Comparison of ENCODE assay signal across 8 cellular contexts in the genomic region with DNA sequence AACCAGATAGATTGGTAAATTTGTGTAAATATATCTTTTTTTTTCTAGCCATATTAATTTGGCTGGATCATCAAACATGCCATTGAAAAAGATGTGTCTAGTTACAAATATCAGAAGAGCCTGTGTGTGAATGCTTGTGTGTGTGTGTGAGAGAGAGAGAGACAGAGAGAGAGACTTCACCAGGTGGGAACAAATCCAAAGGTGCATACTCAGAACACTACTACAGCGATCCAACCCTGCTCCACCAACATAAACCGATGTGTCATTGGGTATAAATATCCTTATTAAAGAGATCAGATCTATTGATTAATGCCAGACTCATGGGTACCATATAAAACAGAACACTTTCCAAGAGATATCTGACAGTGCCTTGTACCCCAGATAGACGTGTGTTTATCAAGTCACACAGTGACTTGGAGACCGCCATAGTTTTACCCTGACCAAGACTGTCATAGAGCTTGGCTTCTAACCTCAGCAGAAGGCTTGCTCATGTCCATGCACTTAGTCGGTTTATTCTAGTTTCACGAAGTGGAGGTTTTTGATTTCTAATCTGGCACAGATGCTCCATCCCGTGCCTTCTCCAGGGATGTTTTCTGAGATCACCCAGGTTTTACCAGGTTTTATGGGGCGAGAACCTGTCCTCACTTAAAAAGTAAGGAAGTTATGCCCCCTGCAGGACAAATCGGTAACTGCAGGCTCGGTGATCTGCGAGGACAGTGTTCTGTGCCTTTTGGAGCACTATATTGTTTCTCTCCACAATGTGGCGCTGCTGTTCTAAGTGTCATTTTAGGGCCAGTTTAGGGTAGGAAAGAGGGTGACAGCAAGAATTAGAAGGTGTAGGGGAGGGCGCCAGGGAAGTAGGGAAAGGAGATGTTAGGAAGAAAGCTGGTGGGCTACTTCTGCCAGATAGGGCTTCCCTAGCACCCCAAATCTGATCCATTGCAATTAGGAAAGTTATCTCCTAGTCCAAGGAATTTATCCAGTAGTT. TPM values are rescaled to one million over a fixed set of nuclear protein-coding genes. Genes with fewer than 3 reads are reported as not detected.
DNase-seq lines count a peak whose midpoint lies in the region; ATAC-seq and TF ChIP-seq lines count a peak whose summit lies in the region.

No MANE protein-coding gene starts in this region.

- H3K4me1 Mint-ChIP-seq in CD14-positive monocyte: no peaks in the 10 kb centered on the region
- no peaks in the 10 kb centered on the region for H3K4me1 Mint-ChIP-seq in endothelial cell (ENCODE audit: unreplicated experiment)

- H3K9me3 ChIP-seq in NT2/D1 (ENCODE audit: insufficient read depth, low read length): no peaks in the 10 kb centered on the region

- H3K27ac Mint-ChIP-seq in CD14-positive monocyte (no peak overlapping the region), endothelial cell (ENCODE audit: unreplicated experiment) (peak overlapping the region; percentile 48)

- DNase-seq in CD14-positive monocyte (ENCODE audit: low spot score) (peak; percentile 85), NT2/D1 (ENCODE audit: low read depth, low spot score) (peak; percentile 82), endothelial cell (ENCODE audit: low spot score) (peak; percentile 96), midbrain (lab: John Stamatoyannopoulos, UW) (peak; percentile 96)
- peak; percentile 84 to 96 for DNase-seq in activated CD8-positive, alpha-beta memory T cell treated with anti-CD3 and anti-CD28 coated beads for 4 hours (ENCODE audit: low read depth in 2 of 2)
- peak; percentile 92 for DNase-seq in stimulated activated CD8-positive, alpha-beta memory T cell treated with anti-CD3 and anti-CD28 coated beads, Interleukin-4, amount 100 ng/mL, for 24 hours (ENCODE audit: low read depth)

- TF ChIP-seq CTCF in CD14-positive monocyte (IDR thresholded peaks at IDR 0.05) (peak; percentile 98), endothelial cell (IDR thresholded peaks at IDR 0.05; ENCODE audit: unreplicated experiment) (peak; percentile 100)

- no peaks in the 10 kb centered on the region for H3K36me3 Mint-ChIP-seq in CD14-positive monocyte
- no peaks in the 10 kb centered on the region for H3K36me3 Mint-ChIP-seq in endothelial cell (ENCODE audit: low read depth, unreplicated experiment)

- intact Hi-C loops in CD14-positive monocyte (cut with micrococcal nuclease): loop anchor here (1.0 to 10.0 kb wide), 3 partner anchors 94 to 129 kb away; no protein-coding TSS in a partner anchor

- H3K9me3 Mint-ChIP-seq in CD14-positive monocyte (peaks cover 0 to 2% (median 0%) of the 10 kb centered on the region in 7 donors), endothelial cell (ENCODE audit: unreplicated experiment) (no peaks in the 10 kb centered on the region)

- H3K4me1 ChIP-seq in NT2/D1 (ENCODE audit: insufficient read depth, insufficient read length): no peaks in the 10 kb centered on the region

- H3K4me3 Mint-ChIP-seq in CD14-positive monocyte (no peak overlapping the region), endothelial cell (ENCODE audit: unreplicated experiment) (no peak overlapping the region)

- peak; percentile 100 for TF ChIP-seq RAD21 in Ishikawa (IDR thresholded peaks at IDR 0.05; ENCODE audit: low read depth)

- no peak overlapping the region for H3K4me3 ChIP-seq in NT2/D1 (ENCODE audit: insufficient read length, low read depth)

- H3K27me3 ChIP-seq in NT2/D1 (ENCODE audit: insufficient read depth, insufficient read length): no peaks in the 10 kb centered on the region

- TF ChIP-seq EP300 in Ishikawa (IDR thresholded peaks at IDR 0.05; ENCODE audit: borderline replicate concordance): no peak

- peak; percentile 76 for ATAC-seq in GM19468 (IDR thresholded peaks at IDR 0.05; ENCODE audit: extremely low read depth, unreplicated experiment)

- H3K36me3 ChIP-seq in NT2/D1 (ENCODE audit: insufficient read depth, insufficient read length, low read length): no peaks in the 10 kb centered on the region

- no peak overlapping the region for H3K9ac ChIP-seq in NT2/D1 (ENCODE audit: insufficient read length, low read depth)

- peaks cover 3 to 7% (median 4%) of the 10 kb centered on the region in 3 donors for H3K27me3 Mint-ChIP-seq in CD14-positive monocyte (ENCODE audit: low read depth in 3 of 3)
- H3K27me3 Mint-ChIP-seq in endothelial cell (ENCODE audit: unreplicated experiment): no peaks in the 10 kb centered on the region

TF ChIP-seq in Ishikawa, 13 proteins besides CTCF, POLR2A, EP300 and RAD21:
- TF ChIP-seq YY1 (IDR thresholded peaks at IDR 0.05; ENCODE audit: low read depth) (no peak), TAF1 (IDR thresholded peaks at IDR 0.05; ENCODE audit: low read depth) (no peak), EGR1 (IDR thresholded peaks at IDR 0.05) (no peak), NFIC (IDR thresholded peaks at IDR 0.05) (no peak), CEBPB (IDR thresholded peaks at IDR 0.05) (no peak)
- TF ChIP-seq, protein P1, sequence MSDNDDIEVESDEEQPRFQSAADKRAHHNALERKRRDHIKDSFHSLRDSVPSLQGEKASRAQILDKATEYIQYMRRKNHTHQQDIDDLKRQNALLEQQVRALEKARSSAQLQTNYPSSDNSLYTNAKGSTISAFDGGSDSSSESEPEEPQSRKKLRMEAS (IDR thresholded peaks at IDR 0.05): no peak
- TF ChIP-seq, protein P2, sequence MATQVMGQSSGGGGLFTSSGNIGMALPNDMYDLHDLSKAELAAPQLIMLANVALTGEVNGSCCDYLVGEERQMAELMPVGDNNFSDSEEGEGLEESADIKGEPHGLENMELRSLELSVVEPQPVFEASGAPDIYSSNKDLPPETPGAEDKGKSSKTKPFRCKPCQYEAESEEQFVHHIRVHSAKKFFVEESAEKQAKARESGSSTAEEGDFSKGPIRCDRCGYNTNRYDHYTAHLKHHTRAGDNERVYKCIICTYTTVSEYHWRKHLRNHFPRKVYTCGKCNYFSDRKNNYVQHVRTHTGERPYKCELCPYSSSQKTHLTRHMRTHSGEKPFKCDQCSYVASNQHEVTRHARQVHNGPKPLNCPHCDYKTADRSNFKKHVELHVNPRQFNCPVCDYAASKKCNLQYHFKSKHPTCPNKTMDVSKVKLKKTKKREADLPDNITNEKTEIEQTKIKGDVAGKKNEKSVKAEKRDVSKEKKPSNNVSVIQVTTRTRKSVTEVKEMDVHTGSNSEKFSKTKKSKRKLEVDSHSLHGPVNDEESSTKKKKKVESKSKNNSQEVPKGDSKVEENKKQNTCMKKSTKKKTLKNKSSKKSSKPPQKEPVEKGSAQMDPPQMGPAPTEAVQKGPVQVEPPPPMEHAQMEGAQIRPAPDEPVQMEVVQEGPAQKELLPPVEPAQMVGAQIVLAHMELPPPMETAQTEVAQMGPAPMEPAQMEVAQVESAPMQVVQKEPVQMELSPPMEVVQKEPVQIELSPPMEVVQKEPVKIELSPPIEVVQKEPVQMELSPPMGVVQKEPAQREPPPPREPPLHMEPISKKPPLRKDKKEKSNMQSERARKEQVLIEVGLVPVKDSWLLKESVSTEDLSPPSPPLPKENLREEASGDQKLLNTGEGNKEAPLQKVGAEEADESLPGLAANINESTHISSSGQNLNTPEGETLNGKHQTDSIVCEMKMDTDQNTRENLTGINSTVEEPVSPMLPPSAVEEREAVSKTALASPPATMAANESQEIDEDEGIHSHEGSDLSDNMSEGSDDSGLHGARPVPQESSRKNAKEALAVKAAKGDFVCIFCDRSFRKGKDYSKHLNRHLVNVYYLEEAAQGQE (IDR thresholded peaks at IDR 0.05; ENCODE audit: low read depth): no peak
TF ChIP-seq in Ishikawa: peak in this region for 0.

RNA-seq across cellular contexts. Expression of a gene that starts 29.3 kb away (rescaled TPM):
- polyA plus RNA-seq in CD14-positive monocyte: not detected
- not detected for total RNA-seq in endothelial cell (ENCODE audit: unreplicated experiment)
